ENCODE assay signal across 8 cellular contexts in genomic region chr12:53005215-53005985, GRCh38. TPM values are rescaled to one million over a fixed set of nuclear protein-coding genes. Genes with fewer than 3 reads are reported as not detected.
DNase-seq lines count a peak whose midpoint lies in the region; ATAC-seq and TF ChIP-seq lines count a peak whose summit lies in the region.

No MANE protein-coding gene starts in this region.

- peak; percentile 8 for ATAC-seq in GM18907 (IDR thresholded peaks at IDR 0.05; ENCODE audit: unreplicated experiment)
- ATAC-seq in PC-3: no peak
- ATAC-seq in upper lobe of right lung: no peak

- H3K9me3 ChIP-seq in PC-3 (ENCODE audit: low read length): no peaks in the 10 kb centered on the region
- H3K9me3 ChIP-seq in mesodermal cell (ENCODE audit: control insufficient read depth, low read length): no peaks in the 10 kb centered on the region
- no peaks in the 10 kb centered on the region for H3K9me3 ChIP-seq in upper lobe of right lung

- DNase-seq in PC-3 (no peak), upper lobe of right lung (peak; percentile 68), COLO829 (ENCODE audit: low spot score) (no peak), cerebellum (ENCODE audit: low spot score) (no peak), NCI-H526 treated with DMSO at 0.1 percent for 48 hours (lab: John Stamatoyannopoulos, UW) (no peak)

- H3K79me2 ChIP-seq in PC-3 (ENCODE audit: low read length): peaks cover 54% of the 10 kb centered on the region

- WGBS in mesodermal cell (ENCODE audit: insufficient coverage in 2 of 2), 2 experiments: 6 to 11% methylated on average over 12 to 17 of the region's 28 CpGs

- H4K20me1 ChIP-seq in PC-3 (ENCODE audit: low read length): peaks cover 29% of the 10 kb centered on the region

- no peaks in the 10 kb centered on the region for H3F3A ChIP-seq in PC-3 (ENCODE audit: low read length, unreplicated experiment)

- H3K4me2 ChIP-seq in PC-3 (ENCODE audit: low read length): peak overlapping the region; percentile 94

- H3K27ac ChIP-seq in PC-3 (ENCODE audit: low read length) (peak overlapping the region; percentile 73), cingulate gyrus (ENCODE audit: low read depth, low read length) (peak overlapping the region; percentile 94), mesodermal cell (ENCODE audit: low read depth, low read length, severe bottlenecking) (peak overlapping the region; percentile 93), upper lobe of right lung (peak overlapping the region; percentile 80)

- no peaks in the 10 kb centered on the region for H3K27me3 ChIP-seq in PC-3 (ENCODE audit: low read length)
- no peaks in the 10 kb centered on the region for H3K27me3 ChIP-seq in upper lobe of right lung

- CTCF ChIA-PET in PC-3 (lab: Charles Lee): interaction anchor here (0.6 to 0.8 kb wide), 3 partner anchors 126 to 936 kb away, joined by 3 read pairs; no protein-coding TSS in a partner anchor

- POLR2A ChIA-PET in PC-3 (lab: Charles Lee; ENCODE audit: unreplicated experiment): interaction anchor here (0.5 to 1.0 kb wide), 8 partner anchors 37 to 774 kb away, joined by 3 to 7 read pairs (median 4); partner anchors contain the start of genes KRT18, KRT8 and SPRYD3

- no peaks in the 10 kb centered on the region for H3K9me2 ChIP-seq in PC-3 (replicated peaks; ENCODE audit: low read length)

- H3K36me3 ChIP-seq in PC-3 (ENCODE audit: low read depth, low read length) (peaks cover 28% of the 10 kb centered on the region), mesodermal cell (ENCODE audit: control insufficient read depth, insufficient read depth, low read length) (peaks cover 31% of the 10 kb centered on the region), upper lobe of right lung (peaks cover 5% of the 10 kb centered on the region)

- BruUV-seq in PC-3 (replicated peaks; lab: Mats Ljungman, UMichigan): TSS peak; percentile 82

- TF ChIP-seq CTCF in PC-3 (conservative IDR thresholded peaks at IDR 0.05; ENCODE audit: low read depth, low read length) (no peak), upper lobe of right lung (IDR thresholded peaks at IDR 0.05) (no peak)

- intact Hi-C loops in PC-3 (cut with micrococcal nuclease) (no loop called here), upper lobe of right lung (cut with DNase I) (no loop called here)

- peak overlapping the region; percentile 70 for H2AFZ ChIP-seq in PC-3 (ENCODE audit: low read length)

- H3K4me3 ChIP-seq in PC-3 (ENCODE audit: low read length) (peak overlapping the region; percentile 88), mesodermal cell (ENCODE audit: extremely low read depth, insufficient read depth, low read length, poor library complexity, severe bottlenecking) (peak overlapping the region; percentile 91), upper lobe of right lung (peak overlapping the region; percentile 91)

- peak overlapping the region; percentile 94 for H3K9ac ChIP-seq in PC-3 (ENCODE audit: low read length)

- H3K4me1 ChIP-seq in PC-3 (ENCODE audit: insufficient read depth, low read length) (peaks cover 44% of the 10 kb centered on the region), mesodermal cell (ENCODE audit: control insufficient read depth, insufficient read depth, low read length, poor library complexity, severe bottlenecking) (peaks cover 10% of the 10 kb centered on the region), upper lobe of right lung (peaks cover 39% of the 10 kb centered on the region)

RNA-seq across cellular contexts. Expression of gene EIF4B, which starts 0.9 kb away (rescaled TPM):
- total RNA-seq in PC-3 (2014; rRNA removed): 424 and 434 TPM in 2 replicates
- 346 TPM for polyA plus RNA-seq in mesodermal cell (2013, experiment 1 of 2)
- polyA plus RNA-seq in mesodermal cell (2013, experiment 2 of 2): 376 TPM
- 436 TPM for total RNA-seq in upper lobe of right lung
- total RNA-seq in cerebellum: 410 TPM

RNA-seq across cellular contexts. Expression of gene TNS2, which starts 44.5 kb away (rescaled TPM):
- 13.1 and 30.3 TPM in 2 replicates for total RNA-seq in PC-3 (2014; rRNA removed)
- 30.9 TPM for polyA plus RNA-seq in mesodermal cell (2013, experiment 1 of 2)
- 19.3 TPM for polyA plus RNA-seq in mesodermal cell (2013, experiment 2 of 2)
- 232 TPM for total RNA-seq in upper lobe of right lung
- total RNA-seq in cerebellum: 26.7 TPM

RNA-seq across cellular contexts. Expression of gene KRT18, which starts 56.5 kb away (rescaled TPM):
- total RNA-seq in PC-3 (2014; rRNA removed) (1,461 and 1,545 TPM in 2 replicates), upper lobe of right lung (255 TPM), cerebellum (2.9 TPM)
- polyA plus RNA-seq in mesodermal cell (2013, experiment 1 of 2): 2,534 TPM
- polyA plus RNA-seq in mesodermal cell (2013, experiment 2 of 2): 2,467 TPM

Comparison
In these comparisons a context has a peak if more than half of its experiments do, and no peak if none do; other contexts are left out.
1. RNA of gene KRT18, which starts 56.5 kb away (total RNA-seq): 1,461 to 1,545 TPM in PC-3 and 255 TPM in upper lobe of right lung (single experiment); 2.9 TPM in cerebellum (single experiment); every median in the first group is over 10 times any median in the second.
2. Peak in every context shown above with its lines, with median percentiles within 50 percentile points of each other: H3K27ac ChIP-seq and H3K4me3 ChIP-seq.